Comparison of ENCODE assay signal across 12 cellular contexts in genomic region chr7:100152404-100152803, GRCh38. TPM values are rescaled to one million over a fixed set of nuclear protein-coding genes. Genes with fewer than 3 reads are reported as not detected.
DNase-seq lines count a peak whose midpoint lies in the region; ATAC-seq and TF ChIP-seq lines count a peak whose summit lies in the region.
"Had no signal": no experiment of that assay in that cellular context is flagged by ENCODE, and none has a peak within 500 bp of the region (broad histone marks: within the 10 kb centered on the region; RNA-seq: fewer than 3 reads in every experiment).

No MANE protein-coding gene starts in this region.

- H3K9me3 Mint-ChIP-seq in activated naive CD4-positive, alpha-beta T cell treated with anti-CD3 and anti-CD28 coated beads, Interleukin-2, amount 10 ng/mL, durations not matched to agents 7 days and 5 days: no peaks in the 10 kb centered on the region
- H3K9me3 Mint-ChIP-seq in central memory CD8-positive, alpha-beta T cell: no peaks in the 10 kb centered on the region

- H3K9me3 ChIP-seq in transverse colon: no peaks in the 10 kb centered on the region

- TF ChIP-seq CTCF in transverse colon (IDR thresholded peaks at IDR 0.05): no peak

- in situ Hi-C loops in transverse colon (cut with MboI; ENCODE audit: low pct_ligation_motif_present in 1 of 4, low pct_unique_long_range_greater_than_20kb in 1 of 4, low sequenced_read_pairs in 3 of 4): no loop called here

- H3K27ac ChIP-seq in transverse colon: peak overlapping the region; percentile 89 to 91 (median 90)

- no peak for ATAC-seq in central memory CD8-positive, alpha-beta T cell (replicated peaks; ENCODE audit: extremely low read depth, poor library complexity, severe bottlenecking)
- ATAC-seq: SK-N-SH treated with all-trans-retinoic acid at 6 μM for 48 hours had no signal

- CTCF ChIA-PET in activated naive CD4-positive, alpha-beta T cell treated with anti-CD3 and anti-CD28 coated beads, Interleukin-2, amount 10 ng/mL, durations not matched to agents 7 days and 5 days (lab: Charles Lee): interaction anchor here (0.9 kb wide), 1 partner anchor 58 kb away, joined by 3 read pairs; no protein-coding TSS in a partner anchor

- peaks cover 74% of the 10 kb centered on the region for H3K4me1 Mint-ChIP-seq in activated naive CD4-positive, alpha-beta T cell treated with anti-CD3 and anti-CD28 coated beads, Interleukin-2, amount 10 ng/mL, durations not matched to agents 7 days and 5 days
- peaks cover 46% of the 10 kb centered on the region for H3K4me1 Mint-ChIP-seq in central memory CD8-positive, alpha-beta T cell

- no peak overlapping the region for H3K4me3 ChIP-seq in transverse colon

- TF ChIP-seq POLR2A in transverse colon (IDR thresholded peaks at IDR 0.05): no peak

- no peak for TF ChIP-seq EP300 in transverse colon (IDR thresholded peaks at IDR 0.05; ENCODE audit: low read depth)

- intact Hi-C loops in transverse colon (cut with DNase I; ENCODE audit: low total_unique reads): no loop called here

- no peak overlapping the region for H3K4me3 Mint-ChIP-seq in activated naive CD4-positive, alpha-beta T cell treated with anti-CD3 and anti-CD28 coated beads, Interleukin-2, amount 10 ng/mL, durations not matched to agents 7 days and 5 days
- no peak overlapping the region for H3K4me3 Mint-ChIP-seq in central memory CD8-positive, alpha-beta T cell

- no peak for DNase-seq in activated naive CD4-positive, alpha-beta T cell treated with anti-CD3 and anti-CD28 coated beads, Interleukin-2, amount 10 ng/mL, durations not matched to agents 7 days and 5 days
- no peak for DNase-seq in activated naive CD4-positive, alpha-beta T cell treated with anti-CD3 and anti-CD28 coated beads, Interleukin-2, amount 50 U/mL, for 16 hours
- DNase-seq in OCI-M1 (lab: John Stamatoyannopoulos, UW) (peak; percentile 91), transverse colon (no peak), NK-92 (lab: John Stamatoyannopoulos, UW; ENCODE audit: unreplicated experiment) (no peak), AG08395 (ENCODE audit: low spot score) (no peak), SHP77 treated with DMSO at 0.1 percent for 48 hours (lab: John Stamatoyannopoulos, UW) (no peak)
- no peak for DNase-seq in central memory CD8-positive, alpha-beta T cell (ENCODE audit: low spot score in 2 of 2)
- DNase-seq: activated T-cell treated with anti-CD3 and anti-CD28 coated beads for 4 hours; central memory CD4-positive, alpha-beta T cell; KG1 had no signal

- peaks cover 54% of the 10 kb centered on the region for H3K36me3 Mint-ChIP-seq in activated naive CD4-positive, alpha-beta T cell treated with anti-CD3 and anti-CD28 coated beads, Interleukin-2, amount 10 ng/mL, durations not matched to agents 7 days and 5 days
- H3K36me3 Mint-ChIP-seq in central memory CD8-positive, alpha-beta T cell (ENCODE audit: insufficient read depth): peaks cover 28% of the 10 kb centered on the region

- H3K27me3 Mint-ChIP-seq in activated naive CD4-positive, alpha-beta T cell treated with anti-CD3 and anti-CD28 coated beads, Interleukin-2, amount 10 ng/mL, durations not matched to agents 7 days and 5 days: no peaks in the 10 kb centered on the region
- no peaks in the 10 kb centered on the region for H3K27me3 Mint-ChIP-seq in central memory CD8-positive, alpha-beta T cell

- H3K27ac Mint-ChIP-seq in activated naive CD4-positive, alpha-beta T cell treated with anti-CD3 and anti-CD28 coated beads, Interleukin-2, amount 10 ng/mL, durations not matched to agents 7 days and 5 days: peak overlapping the region; percentile 55
- H3K27ac Mint-ChIP-seq in central memory CD8-positive, alpha-beta T cell (ENCODE audit: low read depth): peak overlapping the region; percentile 33

- peaks cover 0 to 6% (median 0%) of the 10 kb centered on the region in 4 donors for H3K36me3 ChIP-seq in transverse colon

- H3K27me3 ChIP-seq in transverse colon: no peaks in the 10 kb centered on the region

- peaks cover 19 to 88% (median 53%) of the 10 kb centered on the region in 4 donors for H3K4me1 ChIP-seq in transverse colon

RNA-seq across cellular contexts. Expression of gene LAMTOR4, which starts 3.7 kb away (rescaled TPM):
- total RNA-seq in transverse colon: 100 to 1,000 TPM; 105 to 403 (median 256) TPM

RNA-seq across cellular contexts. Expression of gene TRAPPC14, which starts 6.1 kb away (rescaled TPM):
- 100 to 1,000 TPM in 1 of 4 donors, 10 to 100 TPM in 3; 43.5 to 111 (median 51.2) TPM for total RNA-seq in transverse colon

RNA-seq across cellular contexts. Expression of gene GAL3ST4, which starts 16.0 kb away (rescaled TPM):
- 1 to 10 TPM in 3 of 4 donors, not detected in 1; 2.0 to 5.1 (median 3.8) TPM for total RNA-seq in transverse colon

RNA-seq across cellular contexts. Expression of gene GPC2, which starts 24.8 kb away (rescaled TPM):
- total RNA-seq in transverse colon: 10 to 100 TPM in 2 of 4 donors, 1 to 10 TPM in 1, not detected in 1; 3.5 to 17.2 (median 12.5) TPM

RNA-seq across cellular contexts. Expression of gene STAG3, which starts 25.3 kb away (rescaled TPM):
- 1 to 10 TPM in 2 of 4 donors, under 1 TPM in 1, not detected in 1; 0.96 to 9.4 (median 2.2) TPM for total RNA-seq in transverse colon
